In genomic region chr1:109905520-109905919, GRCh38 we compare ENCODE assay signal across 17 cellular contexts. TPM values are rescaled to one million over a fixed set of nuclear protein-coding genes. Genes with fewer than 3 reads are reported as not detected.
DNase-seq lines count a peak whose midpoint lies in the region; ATAC-seq and TF ChIP-seq lines count a peak whose summit lies in the region.
"Had no signal": no experiment of that assay in that cellular context is flagged by ENCODE, and none has a peak within 500 bp of the region (broad histone marks: within the 10 kb centered on the region; RNA-seq: fewer than 3 reads in every experiment).

No MANE protein-coding gene starts in this region.

- no peak for DNase-seq in CD4-positive, alpha-beta T cell
- no peak for DNase-seq in activated CD4-positive, alpha-beta memory T cell treated with anti-CD3 and anti-CD28 coated beads for 36 hours
- DNase-seq in immature natural killer cell (no peak), body of pancreas (no peak), osteocyte (ENCODE audit: extremely low spot score, unreplicated experiment) (no peak), neuronal stem cell (ENCODE audit: low spot score) (no peak)
- DNase-seq: DMS 273 treated with DMSO at 0.1 percent for 48 hours, dorsolateral prefrontal cortex, left ventricle myocardium superior, NCI-H2081, NCI-H526 treated with DMSO at 0.1 percent for 48 hours, SJCRH30 had no signal

- no peaks in the 10 kb centered on the region for H3K79me1 ChIP-seq in neuronal stem cell (ENCODE audit: low read depth, low read length)

- H2BK120ac ChIP-seq in neuronal stem cell (ENCODE audit: low read depth, low read length): no peak overlapping the region

- no peak overlapping the region for H2BK5ac ChIP-seq in neuronal stem cell (ENCODE audit: low read length)

- peaks cover 16% of the 10 kb centered on the region for H3K27me3 ChIP-seq in BLaER1
- H3K27me3 ChIP-seq in CD4-positive, alpha-beta T cell (ENCODE audit: control insufficient read depth, insufficient read depth, low read length): no peaks in the 10 kb centered on the region
- no peaks in the 10 kb centered on the region for H3K27me3 ChIP-seq in body of pancreas
- H3K27me3 ChIP-seq in neuronal stem cell (ENCODE audit: control insufficient read depth in 3 of 3, insufficient read depth in 3 of 3, low read depth in 1 of 3, low read length in 3 of 3): peaks cover 0 to 21% (median 5%) of the 10 kb centered on the region in 3 experiments
- H3K27me3 ChIP-seq: breast epithelium, dorsolateral prefrontal cortex, esophagus muscularis mucosa had no signal

- no peak for ATAC-seq in CD4-positive, alpha-beta T cell (ENCODE audit: poor library complexity)
- ATAC-seq in body of pancreas: no peak
- ATAC-seq: left ventricle myocardium superior had no signal

- no peaks in the 10 kb centered on the region for H3K9me3 Mint-ChIP-seq in CD4-positive, alpha-beta T cell
- no peaks in the 10 kb centered on the region for H3K9me3 Mint-ChIP-seq in activated CD4-positive, alpha-beta memory T cell treated with anti-CD3 and anti-CD28 coated beads for 36 hours
- H3K9me3 Mint-ChIP-seq in immature natural killer cell (no peaks in the 10 kb centered on the region), osteocyte (ENCODE audit: unreplicated experiment) (no peaks in the 10 kb centered on the region)
- H3K9me3 Mint-ChIP-seq: IgD-negative memory B cell had no signal

- H4K91ac ChIP-seq in neuronal stem cell (ENCODE audit: low read depth, low read length, poor library complexity): no peak overlapping the region

- H4K20me1 ChIP-seq in BLaER1: no peaks in the 10 kb centered on the region

- intact Hi-C loops in CD4-positive, alpha-beta T cell (cut with DNase I, micrococcal nuclease): loop anchor here in 1 of 2 experiments (5.0 kb wide), 1 partner anchor 113 kb away; no protein-coding TSS in a partner anchor
- intact Hi-C loops in activated CD4-positive, alpha-beta memory T cell treated with anti-CD3 and anti-CD28 coated beads for 36 hours (cut with micrococcal nuclease): loop anchor here (10.0 kb wide), 1 partner anchor 361 kb away; the partner anchor contains the start of gene GNAI3
- intact Hi-C loops in body of pancreas (cut with DNase I): no loop called here

- no peak overlapping the region for H2BK15ac ChIP-seq in neuronal stem cell (ENCODE audit: low read length)

- CTCF ChIA-PET in CD4-positive, alpha-beta T cell (lab: Charles Lee): no interaction called here
- CTCF ChIA-PET in activated CD4-positive, alpha-beta memory T cell treated with anti-CD3 and anti-CD28 coated beads for 36 hours (lab: Charles Lee): no interaction called here

- H3K9me3 ChIP-seq in BLaER1: no peaks in the 10 kb centered on the region
- no peaks in the 10 kb centered on the region for H3K9me3 ChIP-seq in CD4-positive, alpha-beta T cell (ENCODE audit: control insufficient read depth, low read length)
- no peaks in the 10 kb centered on the region for H3K9me3 ChIP-seq in body of pancreas
- no peaks in the 10 kb centered on the region for H3K9me3 ChIP-seq in neuronal stem cell (replicated peaks in 1 of 2; ENCODE audit: control insufficient read depth in 2 of 2, insufficient read depth in 1 of 2, low read depth in 1 of 2, low read length in 2 of 2)
- H3K9me3 ChIP-seq: breast epithelium, esophagus muscularis mucosa, SJCRH30, thoracic aorta had no signal

- H3K4ac ChIP-seq in neuronal stem cell (ENCODE audit: low read length): no peak overlapping the region

- H3K27me3 Mint-ChIP-seq in CD4-positive, alpha-beta T cell: peaks cover 7% of the 10 kb centered on the region
- H3K27me3 Mint-ChIP-seq in activated CD4-positive, alpha-beta memory T cell treated with anti-CD3 and anti-CD28 coated beads for 36 hours: no peaks in the 10 kb centered on the region
- H3K27me3 Mint-ChIP-seq in immature natural killer cell (ENCODE audit: low read depth in 3 of 3): peaks cover 5 to 15% (median 11%) of the 10 kb centered on the region in 3 donors
- peaks cover 3% of the 10 kb centered on the region for H3K27me3 Mint-ChIP-seq in osteocyte (ENCODE audit: unreplicated experiment)

- H4K8ac ChIP-seq in neuronal stem cell (ENCODE audit: low read depth, low read length): no peak overlapping the region

- H3K27ac Mint-ChIP-seq in CD4-positive, alpha-beta T cell: peak overlapping the region; percentile 86
- peak overlapping the region; percentile 96 for H3K27ac Mint-ChIP-seq in activated CD4-positive, alpha-beta memory T cell treated with anti-CD3 and anti-CD28 coated beads for 36 hours
- peak overlapping the region in 4 of 6 donors; percentile 75 to 96 (median 88) for H3K27ac Mint-ChIP-seq in immature natural killer cell
- no peak overlapping the region for H3K27ac Mint-ChIP-seq in osteocyte (ENCODE audit: unreplicated experiment)

- TF ChIP-seq POLR2A in body of pancreas (IDR thresholded peaks at IDR 0.05): no peak

- H3K23ac ChIP-seq in neuronal stem cell (ENCODE audit: low read depth, low read length, poor library complexity): no peak overlapping the region

- no peak overlapping the region for H3K4me3 Mint-ChIP-seq in CD4-positive, alpha-beta T cell
- H3K4me3 Mint-ChIP-seq in activated CD4-positive, alpha-beta memory T cell treated with anti-CD3 and anti-CD28 coated beads for 36 hours: peak overlapping the region; percentile 53
- H3K4me3 Mint-ChIP-seq in immature natural killer cell: no peak overlapping the region
- no peak overlapping the region for H3K4me3 Mint-ChIP-seq in osteocyte (ENCODE audit: unreplicated experiment)

- H2AFZ ChIP-seq in neuronal stem cell (ENCODE audit: low read length): no peak overlapping the region

- no peak overlapping the region for H3K14ac ChIP-seq in neuronal stem cell (ENCODE audit: low read length)

- H3K36me3 ChIP-seq in BLaER1 (no peaks in the 10 kb centered on the region), body of pancreas (replicated peaks in 1 of 2; ENCODE audit: insufficient read depth in 1 of 2, low read depth in 2 of 2) (no peaks in the 10 kb centered on the region), neuronal stem cell (replicated peaks in 1 of 2; ENCODE audit: control insufficient read depth in 2 of 2, insufficient read depth in 2 of 2, low read length in 2 of 2) (no peaks in the 10 kb centered on the region)
- H3K36me3 ChIP-seq: breast epithelium, esophagus muscularis mucosa, SJCRH30, thoracic aorta had no signal

- 88 to 93% methylated on average over 4 of the region's 4 CpGs for WGBS in body of pancreas, 2 donors
- no CpG with 5 or more reads among the region's 4 CpGs for WGBS in neuronal stem cell (ENCODE audit: extremely low coverage in 2 of 2, insufficient read length in 2 of 2, insufficient replicate concordance in 1 of 2), 2 donors

- peaks cover 43% of the 10 kb centered on the region for H3K4me1 ChIP-seq in BLaER1
- H3K4me1 ChIP-seq in body of pancreas: peaks cover 44% of the 10 kb centered on the region
- H3K4me1 ChIP-seq in neuronal stem cell (ENCODE audit: control insufficient read depth in 2 of 2, insufficient read depth in 1 of 2, low read depth in 1 of 2, low read length in 2 of 2): peaks cover 8 to 15% of the 10 kb centered on the region in 2 donors
- H3K4me1 ChIP-seq: breast epithelium had no signal

- no peak overlapping the region for H2AK5ac ChIP-seq in neuronal stem cell (ENCODE audit: low read depth, low read length)

- H2BK12ac ChIP-seq in neuronal stem cell (ENCODE audit: low read length): no peak overlapping the region

- TF ChIP-seq CTCF in CD4-positive, alpha-beta T cell (IDR thresholded peaks at IDR 0.05): no peak
- TF ChIP-seq CTCF in body of pancreas (IDR thresholded peaks at IDR 0.05) (no peak), osteocyte (IDR thresholded peaks at IDR 0.05) (no peak)

- peaks cover 55% of the 10 kb centered on the region for H3K4me1 Mint-ChIP-seq in CD4-positive, alpha-beta T cell (ENCODE audit: low read depth)
- H3K4me1 Mint-ChIP-seq in activated CD4-positive, alpha-beta memory T cell treated with anti-CD3 and anti-CD28 coated beads for 36 hours (ENCODE audit: low read depth): peaks cover 51% of the 10 kb centered on the region
- H3K4me1 Mint-ChIP-seq in immature natural killer cell (peaks cover 19 to 21% of the 10 kb centered on the region in 2 donors), osteocyte (ENCODE audit: unreplicated experiment) (peaks cover 10% of the 10 kb centered on the region)

- no peaks in the 10 kb centered on the region for H3K36me3 Mint-ChIP-seq in CD4-positive, alpha-beta T cell (ENCODE audit: low read depth)
- H3K36me3 Mint-ChIP-seq in activated CD4-positive, alpha-beta memory T cell treated with anti-CD3 and anti-CD28 coated beads for 36 hours: no peaks in the 10 kb centered on the region
- H3K36me3 Mint-ChIP-seq in immature natural killer cell (no peaks in the 10 kb centered on the region), osteocyte (ENCODE audit: unreplicated experiment) (no peaks in the 10 kb centered on the region)

- H3K27ac ChIP-seq in BLaER1 (no peak overlapping the region), body of pancreas (no peak overlapping the region), neuronal stem cell (replicated peaks; ENCODE audit: low read length) (no peak overlapping the region)
- H3K27ac ChIP-seq in CD4-positive, alpha-beta T cell (ENCODE audit: low read depth, low read length): peak overlapping the region; percentile 62
- H3K27ac ChIP-seq: esophagus muscularis mucosa, SJCRH30, thoracic aorta had no signal

- H3K4me3 ChIP-seq in BLaER1 (no peak overlapping the region), body of pancreas (no peak overlapping the region), neuronal stem cell (ENCODE audit: low read length in 2 of 2) (no peak overlapping the region)
- H3K4me3 ChIP-seq: breast epithelium, dorsolateral prefrontal cortex, esophagus muscularis mucosa, SJCRH30, thoracic aorta had no signal

- H3K4me2 ChIP-seq in BLaER1 (peak overlapping the region; percentile 27; the same call in 1 of the 2 replicates), neuronal stem cell (ENCODE audit: insufficient read depth, low read length, poor library complexity, severe bottlenecking) (no peak overlapping the region)

- no peak overlapping the region for H3K18ac ChIP-seq in neuronal stem cell (ENCODE audit: low read length)

- POLR2A ChIA-PET in CD4-positive, alpha-beta T cell (lab: Charles Lee): no interaction called here
- POLR2A ChIA-PET in activated CD4-positive, alpha-beta memory T cell treated with anti-CD3 and anti-CD28 coated beads for 36 hours (lab: Charles Lee): interaction anchor here (1.1 kb wide), 1 partner anchor 13 kb away, joined by 3 read pairs; no protein-coding TSS in a partner anchor

- H3K9ac ChIP-seq in BLaER1 (no peak overlapping the region), neuronal stem cell (ENCODE audit: low read depth, low read length, poor library complexity) (no peak overlapping the region)

RNA-seq across cellular contexts. Expression of gene CSF1, which starts 5.1 kb away (rescaled TPM):
- 1 to 10 TPM; 6.5 to 6.7 TPM for total RNA-seq in CD4-positive, alpha-beta T cell
- 100 to 1,000 TPM; 135 to 140 TPM for total RNA-seq in activated CD4-positive, alpha-beta memory T cell treated with anti-CD3 and anti-CD28 coated beads for 36 hours
- polyA plus RNA-seq in immature natural killer cell: under 1 TPM; 0.55 to 0.97 (median 0.65) TPM
- total RNA-seq in body of pancreas (10 to 100 TPM; 26.7 to 60.7 TPM), osteocyte (27.9 and 36.2 TPM in 2 replicates)
- 4.5 TPM for polyA plus RNA-seq in neuronal stem cell (2013, experiment 1 of 2)
- polyA plus RNA-seq in neuronal stem cell (2013, experiment 2 of 2): 4.4 TPM
